28 cellular contexts compared by ENCODE assay signal in the genomic region with DNA sequence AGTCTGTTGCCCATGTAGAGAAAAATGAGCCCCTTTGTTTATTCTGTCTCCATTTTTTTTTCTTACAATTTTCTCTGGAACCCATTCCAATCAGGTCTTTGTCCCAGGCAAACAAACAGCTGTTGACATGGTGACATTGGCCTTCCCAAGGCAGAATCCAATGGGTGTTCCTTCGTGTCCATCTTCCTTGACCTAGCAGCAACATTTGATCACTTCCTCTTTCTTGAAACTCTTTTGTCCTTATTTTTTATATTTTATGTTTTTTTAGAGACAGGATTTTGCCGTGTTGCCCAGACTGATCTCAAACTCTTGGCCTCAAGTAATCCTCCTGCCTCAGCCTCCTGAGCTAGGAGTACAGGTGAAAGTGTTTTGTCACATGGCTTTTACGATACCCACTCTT.
"Had no signal": no experiment of that assay in that cellular context is flagged by ENCODE, and none has a peak within 500 bp of the region (broad histone marks: within the 10 kb centered on the region; RNA-seq: fewer than 3 reads in every experiment).

No MANE protein-coding gene starts in this region.

- FAIRE-seq: small intestine, urothelium cell line had no signal

- H3K4me1 ChIP-seq: neural progenitor cell, parathyroid adenoma, psoas muscle, right lobe of liver, sigmoid colon, suprapubic skin, tibial nerve, upper lobe of left lung, vagina had no signal

- H3K79me2 ChIP-seq: parathyroid adenoma had no signal

- ATAC-seq: natural killer cell; psoas muscle; right cardiac atrium; right lobe of liver; stimulated activated memory B cell treated with anti-CD40 and anti-IgM and Interleukin-4, amounts not matched to agents 10 μg/mL and 1 μg/mL and 100 μg/mL, for 72 hours; stimulated activated naive CD8-positive, alpha-beta T cell treated with anti-CD3 and anti-CD28 coated beads, Interleukin-15, amount 100 ng/mL, for 72 hours; stimulated activated naive CD8-positive, alpha-beta T cell treated with anti-CD3 and anti-CD28 coated beads, Interleukin-15, Interleukin-2, amounts not matched to agents 100 U/mL and 50 U/mL, for 24 hours had no signal

- H2AFZ ChIP-seq: neural progenitor cell, parathyroid adenoma had no signal

- H3K27ac ChIP-seq: neural progenitor cell, ovary, parathyroid adenoma, psoas muscle, right lobe of liver, sigmoid colon, suprapubic skin, thoracic aorta, thyroid gland, tibial nerve, upper lobe of left lung, vagina had no signal

- H3K36me3 ChIP-seq: neural progenitor cell, ovary, right lobe of liver, sigmoid colon, suprapubic skin, thoracic aorta, thyroid gland, tibial nerve, upper lobe of left lung, vagina had no signal

- H3K4me2 ChIP-seq: neural progenitor cell had no signal

- H3K9me3 ChIP-seq: ovary, psoas muscle, right lobe of liver, sigmoid colon, suprapubic skin, thoracic aorta, thyroid gland, upper lobe of left lung, vagina had no signal

- DNase-seq: natural killer cell; occipital lobe; ovary; posterior cingulate gyrus; psoas muscle; right cardiac atrium; right lobe of liver; sigmoid colon; small intestine; stimulated activated CD4-positive, alpha-beta T cell treated with anti-CD3 and anti-CD28 coated beads, Interleukin-15, amount 100 ng/mL, for 24 hours; stimulated activated CD4-positive, alpha-beta T cell treated with anti-CD3 and anti-CD28 coated beads, Interleukin-4, amount 100 ng/mL, for 1 hour; stimulated activated CD4-positive, alpha-beta T cell treated with anti-CD3 and anti-CD28 coated beads, Interleukin-4, amount 100 ng/mL, for 4 hours; stimulated activated CD8-positive, alpha-beta memory T cell treated with anti-CD3 and anti-CD28 coated beads, Interleukin-4, amount 100 ng/mL, for 48 hours; stimulated activated naive CD4-positive, alpha-beta T cell; stimulated activated naive CD8-positive, alpha-beta T cell treated with anti-CD3 and anti-CD28 coated beads, Interleukin-15, amount 100 ng/mL, for 72 hours; stimulated activated naive CD8-positive, alpha-beta T cell treated with anti-CD3 and anti-CD28 coated beads, Interleukin-15, Interleukin-2, amounts not matched to agents 100 U/mL and 50 U/mL, for 24 hours; substantia nigra; thyroid gland; trophoblast cell; upper lobe of left lung had no signal

- H3K27me3 ChIP-seq: neural progenitor cell, ovary, right lobe of liver, sigmoid colon, suprapubic skin, thyroid gland, tibial nerve, upper lobe of left lung, vagina had no signal

- H3K4me3 ChIP-seq: neural progenitor cell, ovary, psoas muscle, right lobe of liver, sigmoid colon, suprapubic skin, thoracic aorta, thyroid gland, tibial nerve, upper lobe of left lung, vagina had no signal

- H3K9ac ChIP-seq: neural progenitor cell, parathyroid adenoma had no signal
